ENCODE assay signal across 8 cellular contexts in the genomic region with DNA sequence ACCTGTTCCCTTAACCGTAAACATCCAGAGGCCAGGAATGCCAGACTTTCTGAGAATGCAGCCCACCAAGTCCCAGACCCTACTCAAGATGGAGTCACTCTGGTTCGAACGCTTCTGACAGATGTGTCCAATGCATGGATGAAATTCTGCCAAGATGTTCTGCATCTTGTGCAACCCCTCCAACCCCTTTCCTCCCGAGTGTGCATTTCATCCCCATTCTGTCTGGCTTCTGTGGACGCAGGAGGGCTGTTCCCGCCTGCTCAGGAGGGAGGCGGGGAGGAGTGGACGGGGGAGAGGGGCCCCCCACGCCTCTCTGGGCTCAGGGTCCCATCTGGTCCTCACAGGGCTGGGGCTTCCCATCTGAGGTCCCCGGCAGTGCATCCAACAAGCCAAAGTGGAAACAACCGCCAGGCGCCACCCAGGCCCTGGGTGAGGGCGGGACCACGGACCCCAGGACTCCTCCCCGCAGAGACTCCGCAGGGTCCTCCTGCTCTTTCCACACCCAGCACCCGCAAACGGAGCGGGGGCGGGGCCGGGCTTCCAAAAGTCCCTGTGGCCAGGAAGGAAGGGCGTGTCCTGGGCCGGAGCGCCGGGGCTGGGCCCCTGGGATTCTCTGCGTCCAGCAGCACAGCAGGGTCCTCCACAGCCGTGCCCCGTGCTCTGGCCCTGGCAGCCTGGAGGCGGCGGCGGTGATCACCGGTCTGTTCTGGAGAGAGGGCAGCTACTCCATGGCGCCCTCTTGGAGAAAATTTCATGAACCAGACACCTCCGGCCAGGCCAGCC. TPM values are rescaled to one million over a fixed set of nuclear protein-coding genes. Genes with fewer than 3 reads are reported as not detected.
A peak's percentile ranks its signal among the peaks of the same experiment; 100 is the strongest.
DNase-seq lines count a peak whose midpoint lies in the region; ATAC-seq lines count a peak whose summit lies in the region.

No MANE protein-coding gene starts in this region.

- peak; percentile 39 to 80 for DNase-seq in NCI-H524 (lab: John Stamatoyannopoulos, UW)
- peak; percentile 83 for DNase-seq in activated CD8-positive, alpha-beta memory T cell treated with anti-CD3 and anti-CD28 coated beads for 24 hours
- no peak for DNase-seq in NCI-H2196 treated with DMSO at 0.1 percent for 48 hours (lab: John Stamatoyannopoulos, UW; ENCODE audit: unreplicated experiment)

- H3K36me3 ChIP-seq in BLaER1 (peaks cover 30% of the 10 kb centered on the region), muscle layer of duodenum (ENCODE audit: control insufficient read depth in 1 of 2, insufficient read depth in 2 of 2, low read length in 2 of 2) (peaks cover 14 to 22% of the 10 kb centered on the region in 2 donors), subcutaneous abdominal adipose tissue (ENCODE audit: control insufficient read depth in 5 of 5, insufficient read depth in 5 of 5, low read length in 5 of 5) (peaks cover 3 to 21% (median 20%) of the 10 kb centered on the region in 5 donors)

- H3K27me3 ChIP-seq in BLaER1, result no peaks in the 10 kb centered on the region
- H3K27me3 ChIP-seq in muscle layer of duodenum (ENCODE audit: low read depth, low read length), result no peaks in the 10 kb centered on the region
- peaks cover 3 to 21% (median 13%) of the 10 kb centered on the region in 5 donors for H3K27me3 ChIP-seq in subcutaneous abdominal adipose tissue (ENCODE audit: control insufficient read depth in 5 of 5, insufficient read depth in 4 of 5, low read length in 5 of 5)

- H3K9ac ChIP-seq in BLaER1, result peak overlapping the region; percentile 65
- peak overlapping the region in 3 of 5 donors; percentile 38 to 55 (median 52) for H3K9ac ChIP-seq in subcutaneous abdominal adipose tissue (ENCODE audit: low read length in 5 of 5)

- H3K4me3 ChIP-seq in BLaER1 (peak overlapping the region; percentile 63), muscle layer of duodenum (ENCODE audit: low read depth in 1 of 2, low read length in 2 of 2) (peak overlapping the region; percentile 42 to 55), subcutaneous abdominal adipose tissue (ENCODE audit: low read depth in 1 of 5, low read length in 5 of 5) (peak overlapping the region; percentile 40 to 60 (median 49))

- H4K20me1 ChIP-seq in BLaER1, result peaks cover 28% of the 10 kb centered on the region

- peaks cover 64% of the 10 kb centered on the region for H3K4me1 ChIP-seq in BLaER1
- peaks cover 7 to 19% of the 10 kb centered on the region in 2 donors for H3K4me1 ChIP-seq in muscle layer of duodenum (ENCODE audit: control insufficient read depth in 1 of 2, insufficient read depth in 2 of 2, low read length in 2 of 2)
- peaks cover 2 to 23% (median 19%) of the 10 kb centered on the region in 5 donors for H3K4me1 ChIP-seq in subcutaneous abdominal adipose tissue (ENCODE audit: control insufficient read depth in 5 of 5, insufficient read depth in 5 of 5, low read length in 5 of 5)

- H3K4me2 ChIP-seq in BLaER1, result peak overlapping the region; percentile 97

- H3K9me3 ChIP-seq in BLaER1 (no peaks in the 10 kb centered on the region), muscle layer of duodenum (ENCODE audit: control insufficient read depth in 1 of 2, low read length in 2 of 2) (no peaks in the 10 kb centered on the region), subcutaneous abdominal adipose tissue (ENCODE audit: control insufficient read depth in 5 of 5, low read length in 5 of 5) (no peaks in the 10 kb centered on the region)

- peak; percentile 67 for ATAC-seq in GM19395 (IDR thresholded peaks at IDR 0.05; ENCODE audit: unreplicated experiment)
- ATAC-seq in esophagus mucosa, result peak; percentile 53

- H3K27ac ChIP-seq in BLaER1, result peak overlapping the region; percentile 75
- no peak overlapping the region for H3K27ac ChIP-seq in muscle layer of duodenum (ENCODE audit: low read length)
- H3K27ac ChIP-seq in subcutaneous abdominal adipose tissue (ENCODE audit: low read depth, low read length), result no peak overlapping the region

RNA-seq across cellular contexts. Expression of a gene that starts 27.7 kb away (rescaled TPM):
- total RNA-seq in esophagus mucosa, result 51.9 TPM

RNA-seq across cellular contexts. Expression of a gene that starts 27.9 kb away (rescaled TPM):
- 67.1 TPM for total RNA-seq in esophagus mucosa

RNA-seq across cellular contexts. Expression of a gene that starts 44.0 kb away (rescaled TPM):
- total RNA-seq in esophagus mucosa, result 35.8 TPM
